11 cellular contexts compared by ENCODE assay signal in the genomic region with DNA sequence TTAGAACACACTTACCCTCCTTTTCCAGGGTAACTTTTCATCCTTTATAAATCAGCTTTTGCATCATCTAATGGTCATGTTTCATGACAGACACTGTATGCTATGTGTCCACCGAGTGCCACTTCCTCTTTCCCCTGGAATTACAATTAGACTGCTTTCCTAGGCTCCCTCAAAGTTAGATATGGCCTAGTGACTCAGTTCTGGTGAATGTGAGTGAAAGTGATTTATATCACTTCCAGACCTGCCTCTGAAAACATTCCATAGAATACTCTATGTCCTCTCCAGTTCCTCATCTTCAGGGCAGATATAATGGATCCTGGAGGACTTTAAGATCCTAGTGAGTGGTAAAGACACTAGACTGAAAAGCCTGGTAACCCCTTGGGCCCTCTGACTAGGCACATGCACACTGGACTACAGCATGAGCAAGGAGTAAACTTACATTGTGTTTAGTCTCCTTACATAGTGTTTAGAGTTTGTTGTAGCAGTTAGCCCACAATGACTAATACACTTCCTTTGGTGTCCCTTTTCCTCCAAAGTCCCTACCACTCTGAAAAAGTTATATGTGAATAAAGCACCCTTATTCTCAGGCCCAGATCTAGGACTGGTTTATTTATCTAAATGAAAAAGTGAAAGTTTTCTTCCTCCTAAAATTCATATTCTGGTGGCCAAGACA. TPM values are rescaled to one million over a fixed set of nuclear protein-coding genes. Genes with fewer than 3 reads are reported as not detected.
DNase-seq lines count a peak whose midpoint lies in the region; ATAC-seq and TF ChIP-seq lines count a peak whose summit lies in the region.
"Had no signal": no experiment of that assay in that cellular context is flagged by ENCODE, and none has a peak within 500 bp of the region (broad histone marks: within the 10 kb centered on the region; RNA-seq: fewer than 3 reads in every experiment).

No MANE protein-coding gene starts in this region.

- no peaks in the 10 kb centered on the region for H3K4me1 ChIP-seq in Peyer's patch

- TF ChIP-seq CTCF in choroid plexus epithelial cell (conservative IDR thresholded peaks at IDR 0.05; ENCODE audit: low read depth, low read length) (no peak), osteocyte (IDR thresholded peaks at IDR 0.05) (no peak), Peyer's patch (IDR thresholded peaks at IDR 0.05) (no peak)

- TF ChIP-seq POLR2A in Peyer's patch (IDR thresholded peaks at IDR 0.05): no peak

- DNase-seq in GM04503 (ENCODE audit: low read depth) (peak; percentile 65), NOMO-1 (lab: John Stamatoyannopoulos, UW; ENCODE audit: unreplicated experiment in 2 of 2) (peak; percentile 21 to 60), choroid plexus epithelial cell (ENCODE audit: low read depth) (peak; percentile 71), osteocyte (ENCODE audit: extremely low spot score, unreplicated experiment) (no peak), cerebellar cortex (ENCODE audit: low spot score) (no peak), DMS114 treated with DMSO at 0.1 percent for 48 hours (lab: John Stamatoyannopoulos, UW; ENCODE audit: unreplicated experiment) (no peak), Peyer's patch (no peak)
- DNase-seq: activated effector memory CD4-positive, alpha-beta T cell treated with Interleukin-2 at 50 U/mL for 16 hours; naive B cell had no signal

- peaks cover 14% of the 10 kb centered on the region for H3K4me1 Mint-ChIP-seq in osteocyte (ENCODE audit: unreplicated experiment)
- H3K4me1 Mint-ChIP-seq: naive B cell had no signal

- no peaks in the 10 kb centered on the region for H3K9me3 ChIP-seq in Peyer's patch

- H3K4me3 ChIP-seq in choroid plexus epithelial cell (ENCODE audit: low read depth, low read length): no peak overlapping the region
- H3K4me3 ChIP-seq in Peyer's patch: no peak overlapping the region

- no peaks in the 10 kb centered on the region for H3K27me3 ChIP-seq in Peyer's patch

- no peaks in the 10 kb centered on the region for H3K27me3 Mint-ChIP-seq in osteocyte (ENCODE audit: unreplicated experiment)

- no peak overlapping the region for H3K27ac ChIP-seq in Peyer's patch

- H3K4me3 Mint-ChIP-seq in osteocyte (ENCODE audit: unreplicated experiment): no peak overlapping the region
- H3K4me3 Mint-ChIP-seq: naive B cell had no signal

- ATAC-seq in GM19324 (IDR thresholded peaks at IDR 0.05; ENCODE audit: low FRiP score, unreplicated experiment): no peak

- H3K27ac Mint-ChIP-seq in osteocyte (ENCODE audit: unreplicated experiment): peak overlapping the region; percentile 62

- no peaks in the 10 kb centered on the region for H3K36me3 ChIP-seq in Peyer's patch

- H3K9me3 Mint-ChIP-seq in osteocyte (ENCODE audit: unreplicated experiment): peaks cover 13% of the 10 kb centered on the region

- H3K36me3 Mint-ChIP-seq in osteocyte (ENCODE audit: unreplicated experiment): peaks cover 2% of the 10 kb centered on the region

RNA-seq across cellular contexts. Expression of a gene that starts 59.3 kb away (rescaled TPM):
- total RNA-seq in osteocyte: not detected in 2 replicates
- under 1 TPM in 1 of 4 donors, not detected in 3; 0.27 TPM for total RNA-seq in Peyer's patch
- total RNA-seq: T-helper 2 cell treated with Interferon-gamma antibody and Interleukin-4, amounts not matched to agents 100 ng/mL and 5 ng/mL, for 36 hours had no signal

Comparison
In these comparisons a context has a peak if more than half of its experiments do, and no peak if none do; other contexts are left out.
1. DNase-seq: peak in GM04503 (single experiment), NOMO-1 (2 of 2) and choroid plexus epithelial cell (single experiment); none in osteocyte (single experiment), cerebellar cortex (single experiment), DMS114 treated with DMSO at 0.1 percent for 48 hours (single experiment) and Peyer's patch (0 of 3).